11 cellular contexts compared by ENCODE assay signal in genomic region chr1:119517667-119518066, GRCh38. TPM values are rescaled to one million over a fixed set of nuclear protein-coding genes. Genes with fewer than 3 reads are reported as not detected.
"Had no signal": no experiment of that assay in that cellular context is flagged by ENCODE, and none has a peak within 500 bp of the region (broad histone marks: within the 10 kb centered on the region; RNA-seq: fewer than 3 reads in every experiment).

No MANE protein-coding gene starts in this region.

RNA-seq across cellular contexts. Expression of gene HSD3B1, which starts 10.7 kb away (rescaled TPM):
- total RNA-seq: activated CD4-positive, alpha-beta T cell treated with anti-CD3 and anti-CD28 coated beads, Interleukin-2, amount 10 ng/mL, durations not matched to agents 24 days and 14 days; activated CD8-positive, alpha-beta memory T cell treated with anti-CD3 and anti-CD28 coated beads for 36 hours; activated CD8-positive, alpha-beta T cell treated with anti-CD3 and anti-CD28 coated beads for 36 hours; activated naive CD8-positive, alpha-beta T cell treated with anti-CD3 and anti-CD28 coated beads for 36 hours; activated T-cell treated with anti-CD3 and anti-CD28 coated beads, Interleukin-2, amount 50 U/mL, for 72 hours; activated T-helper 17 cell treated with anti-CD3 and anti-CD28 coated beads, Interleukin-2, amount 50 U/mL, for 72 hours; ascending aorta; M059J; OCI-LY7; SJSA1 had no signal
- polyA plus RNA-seq: SK-N-SH had no signal
